Comparison of ENCODE assay signal across 8 cellular contexts in the genomic region with DNA sequence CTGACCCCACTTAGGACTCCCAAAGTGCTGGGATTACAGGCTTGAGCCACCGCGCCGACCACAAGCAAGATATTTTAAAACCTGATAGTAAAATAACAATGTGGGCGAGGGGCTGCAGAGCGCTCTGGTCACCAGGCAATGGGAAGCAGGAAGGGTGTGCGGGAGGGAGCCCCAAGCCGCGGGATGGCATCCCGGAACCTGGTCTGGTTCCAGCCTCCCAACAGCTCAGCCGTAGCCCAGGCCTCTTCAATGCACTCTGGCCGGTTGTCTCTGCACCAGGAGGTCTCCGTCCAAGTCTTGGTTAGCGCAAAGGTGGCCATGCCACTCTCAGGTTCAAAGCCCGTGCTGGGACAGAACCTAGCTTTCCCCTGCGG. TPM values are rescaled to one million over a fixed set of nuclear protein-coding genes. Genes with fewer than 3 reads are reported as not detected.
DNase-seq lines count a peak whose midpoint lies in the region; ATAC-seq and TF ChIP-seq lines count a peak whose summit lies in the region.

No MANE protein-coding gene starts in this region.

- DNase-seq in activated CD8-positive, alpha-beta memory T cell treated with anti-CD3 and anti-CD28 coated beads, Interleukin-2, amount 10 ng/mL, durations not matched to agents 7 days and 5 days = no peak
- DNase-seq in activated CD8-positive, alpha-beta memory T cell treated with anti-CD3 and anti-CD28 coated beads, Interleukin-2, amount 50 U/mL, for 48 hours = no peak
- DNase-seq in adipocyte (ENCODE audit: low read depth) = no peak
- no peak for DNase-seq in right lobe of liver
- DNase-seq in tibial nerve (ENCODE audit: low spot score in 2 of 2) = no peak
- DNase-seq in amniotic stem cell (lab: John Stamatoyannopoulos, UW) = no peak
- DNase-seq in NCI-H526 (lab: John Stamatoyannopoulos, UW) = no peak
- DNase-seq in foreskin melanocyte = no peak

- H3K9me3 Mint-ChIP-seq in activated CD8-positive, alpha-beta memory T cell treated with anti-CD3 and anti-CD28 coated beads, Interleukin-2, amount 10 ng/mL, durations not matched to agents 7 days and 5 days (ENCODE audit: low read depth) = no peaks in the 10 kb centered on the region

- H3K27ac Mint-ChIP-seq in activated CD8-positive, alpha-beta memory T cell treated with anti-CD3 and anti-CD28 coated beads, Interleukin-2, amount 10 ng/mL, durations not matched to agents 7 days and 5 days = peak overlapping the region; percentile 52

- no peaks in the 10 kb centered on the region for H3K9me3 ChIP-seq in adipocyte (ENCODE audit: control insufficient read depth, low read length)
- no peaks in the 10 kb centered on the region for H3K9me3 ChIP-seq in right lobe of liver
- no peaks in the 10 kb centered on the region for H3K9me3 ChIP-seq in tibial nerve

- H3K4me3 ChIP-seq in adipocyte (ENCODE audit: low read length) (peak overlapping the region; percentile 27), right lobe of liver (peak overlapping the region in 2 of 3 donors; percentile 9 to 11), tibial nerve (peak overlapping the region; percentile 23 to 82 (median 54))

- ATAC-seq in activated CD8-positive, alpha-beta memory T cell treated with anti-CD3 and anti-CD28 coated beads, Interleukin-2, amount 10 ng/mL, durations not matched to agents 7 days and 5 days = no peak
- ATAC-seq in right lobe of liver = no peak

- H3K36me3 ChIP-seq in adipocyte (ENCODE audit: control insufficient read depth, insufficient read depth, low read length, severe bottlenecking) = peaks cover 21% of the 10 kb centered on the region
- peaks cover 0 to 4% (median 0%) of the 10 kb centered on the region in 4 donors for H3K36me3 ChIP-seq in right lobe of liver
- peaks cover 0 to 34% (median 21%) of the 10 kb centered on the region in 3 donors for H3K36me3 ChIP-seq in tibial nerve

- 92% methylated on average over 7 of the region's 15 CpGs for WGBS in right lobe of liver (ENCODE audit: insufficient coverage, low coverage, low lambda C conversion rate, missing lambda C conversion rate)
- 58 to 82% methylated on average over 6 to 13 of the region's 15 CpGs for WGBS in tibial nerve, 2 donors

- no peak for TF ChIP-seq CTCF in right lobe of liver (IDR thresholded peaks at IDR 0.05)
- TF ChIP-seq CTCF in tibial nerve (IDR thresholded peaks at IDR 0.05) = no peak

- H3K36me3 Mint-ChIP-seq in activated CD8-positive, alpha-beta memory T cell treated with anti-CD3 and anti-CD28 coated beads, Interleukin-2, amount 10 ng/mL, durations not matched to agents 7 days and 5 days = peaks cover 7% of the 10 kb centered on the region

- peaks cover 6% of the 10 kb centered on the region for H3K4me1 ChIP-seq in adipocyte (ENCODE audit: control insufficient read depth, insufficient read depth, low read length)
- H3K4me1 ChIP-seq in right lobe of liver = peaks cover 0 to 10% (median 0%) of the 10 kb centered on the region in 4 donors
- peaks cover 0 to 33% (median 13%) of the 10 kb centered on the region in 4 donors for H3K4me1 ChIP-seq in tibial nerve

- intact Hi-C loops in right lobe of liver (cut with DNase I) = no loop called here

- peak overlapping the region; percentile 62 for H3K4me3 Mint-ChIP-seq in activated CD8-positive, alpha-beta memory T cell treated with anti-CD3 and anti-CD28 coated beads, Interleukin-2, amount 10 ng/mL, durations not matched to agents 7 days and 5 days

- no peaks in the 10 kb centered on the region for H3K27me3 Mint-ChIP-seq in activated CD8-positive, alpha-beta memory T cell treated with anti-CD3 and anti-CD28 coated beads, Interleukin-2, amount 10 ng/mL, durations not matched to agents 7 days and 5 days

- peak overlapping the region; percentile 78 for H3K9ac ChIP-seq in adipocyte (ENCODE audit: low read length)

- H3K27ac ChIP-seq in right lobe of liver = no peak overlapping the region
- H3K27ac ChIP-seq in tibial nerve = peak overlapping the region; percentile 37 to 89 (median 82)

- no peak for TF ChIP-seq POLR2A in right lobe of liver (IDR thresholded peaks at IDR 0.05)
- no peak for TF ChIP-seq POLR2A in tibial nerve (IDR thresholded peaks at IDR 0.05)

- CTCF ChIA-PET in activated CD8-positive, alpha-beta memory T cell treated with anti-CD3 and anti-CD28 coated beads, Interleukin-2, amount 10 ng/mL, durations not matched to agents 7 days and 5 days (lab: Charles Lee) = interaction anchor here (0.8 to 2.3 kb wide), 9 partner anchors 9 to 151 kb away, joined by 3 to 29 read pairs (median 6); a partner anchor contains a TSS

- H3K27me3 ChIP-seq in adipocyte (replicated peaks; ENCODE audit: control insufficient read depth, insufficient read depth, low read length) (no peaks in the 10 kb centered on the region), right lobe of liver (peaks cover 0 to 16% of the 10 kb centered on the region in 2 donors), tibial nerve (peaks cover 0 to 4% of the 10 kb centered on the region in 2 donors)

- peaks cover 21% of the 10 kb centered on the region for H3K4me1 Mint-ChIP-seq in activated CD8-positive, alpha-beta memory T cell treated with anti-CD3 and anti-CD28 coated beads, Interleukin-2, amount 10 ng/mL, durations not matched to agents 7 days and 5 days

- no peak for TF ChIP-seq EP300 in tibial nerve (IDR thresholded peaks at IDR 0.05)

RNA-seq across cellular contexts. Expression of a gene that starts 0.7 kb away (rescaled TPM):
- total RNA-seq in activated CD8-positive, alpha-beta memory T cell treated with anti-CD3 and anti-CD28 coated beads, Interleukin-2, amount 10 ng/mL, durations not matched to agents 7 days and 5 days = 10 to 100 TPM; 32.6 to 35.3 TPM
- total RNA-seq in right lobe of liver (1 to 10 TPM; 1.3 to 4.9 (median 1.9) TPM), tibial nerve (10 to 100 TPM in 2 of 4 donors, 1 to 10 TPM in 2; 8.1 to 20.7 (median 12.3) TPM)

RNA-seq across cellular contexts. Expression of a gene that starts 6.3 kb away (rescaled TPM):
- 10 to 100 TPM; 31.9 to 40.1 TPM for total RNA-seq in activated CD8-positive, alpha-beta memory T cell treated with anti-CD3 and anti-CD28 coated beads, Interleukin-2, amount 10 ng/mL, durations not matched to agents 7 days and 5 days
- under 1 TPM in 5 of 6 experiments, not detected in 1; 0.05 to 0.43 (median 0.22) TPM for total RNA-seq in right lobe of liver
- total RNA-seq in tibial nerve = under 1 TPM in 2 of 4 donors, not detected in 2; 0.22 to 0.90 TPM

RNA-seq across cellular contexts. Expression of a gene that starts 10.2 kb away (rescaled TPM):
- total RNA-seq in activated CD8-positive, alpha-beta memory T cell treated with anti-CD3 and anti-CD28 coated beads, Interleukin-2, amount 10 ng/mL, durations not matched to agents 7 days and 5 days = 10 to 100 TPM; 43.8 to 60.6 TPM
- total RNA-seq in right lobe of liver = 10 to 100 TPM; 24.0 to 39.1 (median 28.8) TPM
- 10 to 100 TPM; 47.3 to 58.1 (median 52.1) TPM for total RNA-seq in tibial nerve

RNA-seq across cellular contexts. Expression of a gene that starts 22.8 kb away (rescaled TPM):
- not detected for total RNA-seq in activated CD8-positive, alpha-beta memory T cell treated with anti-CD3 and anti-CD28 coated beads, Interleukin-2, amount 10 ng/mL, durations not matched to agents 7 days and 5 days
- 1 to 10 TPM in 2 of 6 experiments, under 1 TPM in 4; 0.50 to 2.1 (median 0.80) TPM for total RNA-seq in right lobe of liver
- 10 to 100 TPM in 3 of 4 donors, 1 to 10 TPM in 1; 7.0 to 21.0 (median 18.1) TPM for total RNA-seq in tibial nerve

RNA-seq across cellular contexts. Expression of a gene that starts 30.6 kb away (rescaled TPM):
- 10 to 100 TPM; 30.4 to 55.6 TPM for total RNA-seq in activated CD8-positive, alpha-beta memory T cell treated with anti-CD3 and anti-CD28 coated beads, Interleukin-2, amount 10 ng/mL, durations not matched to agents 7 days and 5 days
- 10 to 100 TPM in 5 of 6 experiments, 1 to 10 TPM in 1; 9.3 to 14.9 (median 12.2) TPM for total RNA-seq in right lobe of liver
- total RNA-seq in tibial nerve = 100 to 1,000 TPM in 3 of 4 donors, 10 to 100 TPM in 1; 80.6 to 269 (median 182) TPM

Comparison
In these comparisons a context has a peak if more than half of its experiments do, and no peak if none do; other contexts are left out.
1. H3K27ac ChIP-seq: peak in tibial nerve (4 of 4); none in right lobe of liver (0 of 3).
2. RNA of a gene that starts 6.3 kb away (total RNA-seq): 31.9 to 40.1 TPM in activated CD8-positive, alpha-beta memory T cell treated with anti-CD3 and anti-CD28 coated beads, Interleukin-2, amount 10 ng/mL, durations not matched to agents 7 days and 5 days; 0.05 to 0.43 TPM in right lobe of liver and 0.22 to 0.90 TPM in tibial nerve; every median in the first group is over 10 times any median in the second.
3. Peak in every context shown above with its lines, with median percentiles within 50 percentile points of each other: H3K4me3 ChIP-seq.